ENCODE assay signal across 1 cellular context in genomic region chr2:64654063-64654811, GRCh38.
A peak's percentile ranks its signal among the peaks of the same experiment; 100 is the strongest.
TF ChIP-seq lines count a peak whose summit lies in the region.

No MANE protein-coding gene starts in this region.

TF ChIP-seq in HepG2, 621 proteins besides CTCF, POLR2A, EP300 and RAD21 (continued from another document and continues in another):
- TF ChIP-seq AHDC1 (CRISPR knock-in tag; IDR thresholded peaks at IDR 0.05; ENCODE audit: borderline replicate concordance) (0 out of 2 replicates have a peak, but pooled peaks have one; percentile 32), PAXIP1 (CRISPR knock-in tag; conservative IDR thresholded peaks at IDR 0.05) (peak; percentile 71), SP140L (CRISPR knock-in tag; IDR thresholded peaks at IDR 0.05; ENCODE audit: borderline replicate concordance) (no peak), ZFY (CRISPR knock-in tag; IDR thresholded peaks at IDR 0.05) (peak; percentile 81), ZNF660 (CRISPR knock-in tag; IDR thresholded peaks at IDR 0.05; ENCODE audit: borderline replicate concordance, low read depth) (no peak), THAP11 (CRISPR knock-in tag; IDR thresholded peaks at IDR 0.05) (peak; percentile 12; the same call in 1 of the 2 replicates), ZSCAN29 (CRISPR knock-in tag; conservative IDR thresholded peaks at IDR 0.05) (no peak; the same call in 1 of the 2 replicates), ZIK1 (CRISPR knock-in tag; IDR thresholded peaks at IDR 0.05; ENCODE audit: borderline replicate concordance, low read depth) (no peak), ZNF24 (IDR thresholded peaks at IDR 0.05) (no peak; the same call in 1 of the 2 replicates), IRF9 (CRISPR knock-in tag; IDR thresholded peaks at IDR 0.05; ENCODE audit: borderline replicate concordance) (peak; percentile 92; the same call in 1 of the 2 replicates), NR2F6 (IDR thresholded peaks at IDR 0.05) (no peak), NR2F6 (CRISPR knock-in tag; IDR thresholded peaks at IDR 0.05) (peak; percentile 4; the same call in 1 of the 2 replicates), ISX (CRISPR knock-in tag; conservative IDR thresholded peaks at IDR 0.05) (0 out of 2 replicates have a peak, but pooled peaks have one; percentile 52), KDM2A (CRISPR knock-in tag; IDR thresholded peaks at IDR 0.05; ENCODE audit: borderline replicate concordance, low read depth) (peak; percentile 84), PCBP2 (optimal IDR thresholded peaks at IDR 0.05; ENCODE audit: low read depth, low read length, poor library complexity, severe bottlenecking) (no peak), HOXA5 (CRISPR knock-in tag; IDR thresholded peaks at IDR 0.05) (peak; percentile 55; the same call in 1 of the 2 replicates), ZNF382 (CRISPR knock-in tag; IDR thresholded peaks at IDR 0.05; ENCODE audit: borderline replicate concordance) (no peak), KLF11 (CRISPR knock-in tag; IDR thresholded peaks at IDR 0.05) (no peak), RARA (CRISPR knock-in tag; IDR thresholded peaks at IDR 0.05) (peak; percentile 59), ZNF776 (CRISPR knock-in tag; IDR thresholded peaks at IDR 0.05) (peak; percentile 59; the same call in 1 of the 2 replicates), SNAPC4 (CRISPR knock-in tag; IDR thresholded peaks at IDR 0.05) (peak; percentile 44; the same call in 1 of the 2 replicates), RBFOX2 (IDR thresholded peaks at IDR 0.05; ENCODE audit: low read depth, low read length) (peak; percentile 93), CCAR2 (optimal IDR thresholded peaks at IDR 0.05; ENCODE audit: low read depth, low read length) (no peak), ELF1 (CRISPR knock-in tag; IDR thresholded peaks at IDR 0.05) (no peak; the same call in 1 of the 2 replicates), NFE2L1 (CRISPR knock-in tag; IDR thresholded peaks at IDR 0.05; ENCODE audit: borderline replicate concordance) (no peak), ETV5 (CRISPR knock-in tag; IDR thresholded peaks at IDR 0.05; ENCODE audit: borderline replicate concordance) (peak; percentile 41), ZNF512B (CRISPR knock-in tag; IDR thresholded peaks at IDR 0.05; ENCODE audit: borderline replicate concordance) (peak; percentile 85; the same call in 1 of the 2 replicates), IKZF1 (IDR thresholded peaks at IDR 0.05) (no peak), ZNF576 (CRISPR knock-in tag; IDR thresholded peaks at IDR 0.05) (peak; percentile 81; the same call in 1 of the 2 replicates), ZNF629 (CRISPR knock-in tag; conservative IDR thresholded peaks at IDR 0.05) (no peak; the same call in 1 of the 2 replicates), HMG20B (CRISPR knock-in tag; conservative IDR thresholded peaks at IDR 0.05) (no peak; the same call in 1 of the 2 replicates), ZNF615 (CRISPR knock-in tag; IDR thresholded peaks at IDR 0.05; ENCODE audit: borderline replicate concordance) (no peak), ZNF451 (CRISPR knock-in tag; IDR thresholded peaks at IDR 0.05) (no peak; the same call in none of the 2 replicates), ZNF549 (CRISPR knock-in tag; IDR thresholded peaks at IDR 0.05) (no peak), HNF4G (IDR thresholded peaks at IDR 0.05; ENCODE audit: borderline replicate concordance, low read depth, low read length) (no peak; the same call in 1 of the 2 replicates), HNF4G (CRISPR knock-in tag; IDR thresholded peaks at IDR 0.05; ENCODE audit: borderline replicate concordance, low read depth) (0 out of 2 replicates have a peak, but pooled peaks have one; percentile 31), RNF2 (conservative IDR thresholded peaks at IDR 0.05; ENCODE audit: low read depth) (peak; percentile 79; the same call in 1 of the 2 replicates), KAT7 (CRISPR knock-in tag; IDR thresholded peaks at IDR 0.05; ENCODE audit: borderline replicate concordance) (peak; percentile 74; the same call in 1 of the 2 replicates), HDAC1 (CRISPR knock-in tag; IDR thresholded peaks at IDR 0.05) (peak; percentile 67), HMGXB4 (CRISPR knock-in tag; IDR thresholded peaks at IDR 0.05; ENCODE audit: borderline replicate concordance in 1 of 2, low read depth in 1 of 2) (peak in 1 of 2 experiments; percentile 76; a peak in 2 of 4 replicates), MYC (CRISPR knock-in tag; IDR thresholded peaks at IDR 0.05; ENCODE audit: borderline replicate concordance) (peak; percentile 82; the same call in 1 of the 2 replicates)
